ENCODE assay signal across 17 cellular contexts in genomic region chr9:19087601-19088000, GRCh38. TPM values are rescaled to one million over a fixed set of nuclear protein-coding genes. Genes with fewer than 3 reads are reported as not detected.
DNase-seq lines count a peak whose midpoint lies in the region; ATAC-seq, FAIRE-seq and TF ChIP-seq lines count a peak whose summit lies in the region.
"Had no signal": no experiment of that assay in that cellular context is flagged by ENCODE, and none has a peak within 500 bp of the region (broad histone marks: within the 10 kb centered on the region; RNA-seq: fewer than 3 reads in every experiment).

No MANE protein-coding gene starts in this region.

- H3K9me3 ChIP-seq in AG04450 (ENCODE audit: control insufficient read depth, insufficient read depth, low read length): no peaks in the 10 kb centered on the region

- DNase-seq in AG04450 (ENCODE audit: low read depth, low spot score) (peak; percentile 1), LHCN-M2 (ENCODE audit: low read depth) (peak; percentile 85), bronchial epithelial cell (ENCODE audit: low read depth) (peak; percentile 65), kidney epithelial cell (ENCODE audit: low read depth) (peak; percentile 80), NCI-H2196 (lab: John Stamatoyannopoulos, UW; ENCODE audit: unreplicated experiment) (no peak), NCI-H2029 treated with DMSO at 0.1 percent for 48 hours (lab: John Stamatoyannopoulos, UW) (no peak), mesenteric fat pad (ENCODE audit: low spot score) (no peak)
- DNase-seq: activated naive CD8-positive, alpha-beta T cell treated with anti-CD3 and anti-CD28 coated beads, Interleukin-2, amount 50 U/mL, for 24 hours; activated T-cell treated with anti-CD3 and anti-CD28 coated beads for 4 hours; dermis blood vessel endothelial cell; kidney; NCI-H1417; NCI-H446; OCI-M1; T-cell had no signal

- H3K27ac ChIP-seq in AG04450 (ENCODE audit: low read depth, low read length): no peak overlapping the region

- ATAC-seq in HG03460 (IDR thresholded peaks at IDR 0.05; ENCODE audit: unreplicated experiment): no peak
- ATAC-seq: activated naive CD8-positive, alpha-beta T cell treated with anti-CD3 and anti-CD28 coated beads, Interleukin-2, amount 50 U/mL, for 24 hours; T-cell had no signal

- CTCF ChIA-PET in AG04450 (lab: Charles Lee): interaction anchor here (0.7 to 3.5 kb wide), 4 partner anchors 39 to 370 kb away, joined by 6 to 29 read pairs (median 10); partner anchors contain the start of gene RRAGA

- FAIRE-seq in bronchial epithelial cell (lab: Jason Lieb, UNC): no peak
- FAIRE-seq: kidney had no signal

- TF ChIP-seq CTCF in AG04450 (IDR thresholded peaks at IDR 0.05; ENCODE audit: low read depth, low read length) (no peak), bronchial epithelial cell (IDR thresholded peaks at IDR 0.05; ENCODE audit: insufficient read depth, low read length, severe bottlenecking) (no peak), kidney epithelial cell (IDR thresholded peaks at IDR 0.05; ENCODE audit: insufficient read depth, low read length, poor library complexity, severe bottlenecking) (no peak)

- POLR2A ChIA-PET in AG04450 (lab: Yijun Ruan, JAX): interaction anchor here (0.7 kb wide), 1 partner anchor 1350 kb away, joined by 14 read pairs; no protein-coding TSS in a partner anchor

- H3K27me3 ChIP-seq in AG04450 (ENCODE audit: control insufficient read depth, insufficient read depth, low read length) (no peaks in the 10 kb centered on the region), bronchial epithelial cell (ENCODE audit: control insufficient read depth, insufficient read depth, low read length) (no peaks in the 10 kb centered on the region), kidney epithelial cell (ENCODE audit: control insufficient read depth, insufficient read depth, low read length) (no peaks in the 10 kb centered on the region)

- H3K4me3 ChIP-seq in AG04450 (ENCODE audit: low read depth, low read length) (no peak overlapping the region), bronchial epithelial cell (ENCODE audit: low read depth, low read length) (no peak overlapping the region), kidney epithelial cell (ENCODE audit: low read depth, low read length) (no peak overlapping the region)

- H3K36me3 ChIP-seq in bronchial epithelial cell (ENCODE audit: control insufficient read depth, insufficient read depth, low read length) (no peaks in the 10 kb centered on the region), kidney epithelial cell (ENCODE audit: control insufficient read depth, insufficient read depth, low read length) (no peaks in the 10 kb centered on the region)

RNA-seq across cellular contexts. Expression of gene HAUS6, which starts 15.1 kb away (rescaled TPM):
- 5.8 and 9.3 TPM in 2 replicates for polyA plus RNA-seq in AG04450 (2011; rRNA removed)
- 5.0 and 7.5 TPM in 2 replicates for polyA minus RNA-seq in AG04450 (2011; rRNA and poly(A)+ RNA removed)
- total RNA-seq in LHCN-M2 (2014; rRNA removed): 29.0 and 29.2 TPM in 2 replicates
- polyA plus RNA-seq in LHCN-M2 (2012): 4.6 TPM
- 11.1 and 12.9 TPM in 2 replicates for total RNA-seq in bronchial epithelial cell
- 15.5 and 18.0 TPM in 2 replicates for total RNA-seq in kidney epithelial cell
- 11.6 TPM for total RNA-seq in mesenteric fat pad

RNA-seq across cellular contexts. Expression of gene RRAGA, which starts 38.4 kb away (rescaled TPM):
- polyA plus RNA-seq in AG04450 (2011; rRNA removed): 180 and 186 TPM in 2 replicates
- 107 and 125 TPM in 2 replicates for polyA minus RNA-seq in AG04450 (2011; rRNA and poly(A)+ RNA removed)
- total RNA-seq in LHCN-M2 (2014; rRNA removed): 59.1 and 73.0 TPM in 2 replicates
- polyA plus RNA-seq in LHCN-M2 (2012): 187 TPM
- total RNA-seq in bronchial epithelial cell: 29.7 and 41.6 TPM in 2 replicates
- 54.6 and 61.4 TPM in 2 replicates for total RNA-seq in kidney epithelial cell
- total RNA-seq in mesenteric fat pad: 90.5 TPM

RNA-seq across cellular contexts. Expression of gene PLIN2, which starts 39.7 kb away (rescaled TPM):
- polyA plus RNA-seq in AG04450 (2011; rRNA removed): 142 and 148 TPM in 2 replicates
- 175 and 221 TPM in 2 replicates for polyA minus RNA-seq in AG04450 (2011; rRNA and poly(A)+ RNA removed)
- 85.1 and 106 TPM in 2 replicates for total RNA-seq in LHCN-M2 (2014; rRNA removed)
- polyA plus RNA-seq in LHCN-M2 (2012): 99.4 TPM
- 167 and 209 TPM in 2 replicates for total RNA-seq in bronchial epithelial cell
- 70.4 and 83.6 TPM in 2 replicates for total RNA-seq in kidney epithelial cell
- total RNA-seq in mesenteric fat pad: 1,711 TPM

RNA-seq across cellular contexts. Expression of gene SAXO1, which starts 54.6 kb away (rescaled TPM):
- 0.01 TPM in 1 of 2 replicates, not detected in the other for polyA plus RNA-seq in AG04450 (2011; rRNA removed)
- 0.09 TPM in 1 of 2 replicates, not detected in the other for polyA minus RNA-seq in AG04450 (2011; rRNA and poly(A)+ RNA removed)
- total RNA-seq in LHCN-M2 (2014; rRNA removed) (0.06 TPM in 1 of 2 replicates, not detected in the other), bronchial epithelial cell (not detected in 2 replicates), kidney epithelial cell (under 0.01 TPM in 1 of 2 replicates, not detected in the other), mesenteric fat pad (not detected)
- polyA plus RNA-seq in LHCN-M2 (2012): 0.13 TPM
- total RNA-seq: dermis blood vessel endothelial cell, progenitor cell of endocrine pancreas had no signal

Comparison
In these comparisons a context has a peak if more than half of its experiments do, and no peak if none do; other contexts are left out.
1. DNase-seq: peak in AG04450 (single experiment), LHCN-M2 (single experiment), bronchial epithelial cell (single experiment) and kidney epithelial cell (single experiment); none in NCI-H2196 (single experiment), NCI-H2029 treated with DMSO at 0.1 percent for 48 hours (single experiment) and mesenteric fat pad (single experiment).